8 cellular contexts compared by ENCODE assay signal in genomic region chr4:48015678-48016077, GRCh38. TPM values are rescaled to one million over a fixed set of nuclear protein-coding genes. Genes with fewer than 3 reads are reported as not detected.
A peak's percentile ranks its signal among the peaks of the same experiment; 100 is the strongest.
DNase-seq lines count a peak whose midpoint lies in the region; ATAC-seq and TF ChIP-seq lines count a peak whose summit lies in the region.
"Had no signal": no experiment of that assay in that cellular context is flagged by ENCODE, and none has a peak within 500 bp of the region (broad histone marks: within the 10 kb centered on the region; RNA-seq: fewer than 3 reads in every experiment).

No MANE protein-coding gene starts in this region.

- POLR2A ChIA-PET in activated B cell treated with CpG ODN at 0.5 μM for 24 hours (lab: Charles Lee), result interaction anchor here (0.6 kb wide), 1 partner anchor 242 kb away, joined by 3 read pairs; no protein-coding TSS in a partner anchor

- no peaks in the 10 kb centered on the region for H3K79me2 ChIP-seq in smooth muscle cell (ENCODE audit: low read depth)

- H3K27ac Mint-ChIP-seq in HFFc6, result no peak overlapping the region
- H3K27ac Mint-ChIP-seq in activated B cell treated with CpG ODN at 0.5 μM for 24 hours, result no peak overlapping the region

- H3K27me3 ChIP-seq in smooth muscle cell (ENCODE audit: low read depth), result no peaks in the 10 kb centered on the region

- no peaks in the 10 kb centered on the region for H3K36me3 ChIP-seq in smooth muscle cell (ENCODE audit: low read depth)

- TF ChIP-seq CTCF in HFFc6 (IDR thresholded peaks at IDR 0.05) (no peak), activated B cell treated with CpG ODN at 0.5 μM for 24 hours (IDR thresholded peaks at IDR 0.05) (no peak), smooth muscle cell (IDR thresholded peaks at IDR 0.05; ENCODE audit: borderline replicate concordance, insufficient read depth, poor library complexity, severe bottlenecking) (no peak)

- CTCF ChIA-PET in activated B cell treated with CpG ODN at 0.5 μM for 24 hours (lab: Charles Lee), result interaction anchor here (0.9 to 2.5 kb wide), 3 partner anchors 21 to 72 kb away, joined by 3 to 8 read pairs (median 3); no protein-coding TSS in a partner anchor

- H3K9me3 Mint-ChIP-seq in HFFc6 (no peaks in the 10 kb centered on the region), activated B cell treated with CpG ODN at 0.5 μM for 24 hours (no peaks in the 10 kb centered on the region)

- no peaks in the 10 kb centered on the region for H3K9me3 ChIP-seq in smooth muscle cell (replicated peaks; ENCODE audit: low read depth)

- peak overlapping the region; percentile 89 for H3K27ac ChIP-seq in smooth muscle cell (ENCODE audit: low read depth)

- no peak for DNase-seq in HFFc6
- no peak for DNase-seq in activated B cell treated with CpG ODN at 0.5 μM for 24 hours
- DNase-seq in smooth muscle cell (lab: John Stamatoyannopoulos, UW; ENCODE audit: unreplicated experiment), result no peak
- DNase-seq in NCI-H187 treated with DMSO at 0.1 percent for 48 hours (lab: John Stamatoyannopoulos, UW), result no peak
- DNase-seq in RKO (ENCODE audit: low spot score), result no peak
- DNase-seq: mesenchymal stem cell had no signal

- H4K20me1 ChIP-seq in smooth muscle cell (ENCODE audit: low read depth), result no peaks in the 10 kb centered on the region

- ATAC-seq in activated B cell treated with CpG ODN at 0.5 μM for 24 hours (ENCODE audit: low read depth), result no peak
- no peak for ATAC-seq in HG03095 (IDR thresholded peaks at IDR 0.05; ENCODE audit: unreplicated experiment)

- H3K4me3 ChIP-seq in iPS-11a (ENCODE audit: low read depth, low read length), result peak overlapping the region; percentile 88
- H3K4me3 ChIP-seq in smooth muscle cell, result peak overlapping the region; percentile 73

- intact Hi-C loops in activated B cell treated with CpG ODN at 0.5 μM for 24 hours (cut with micrococcal nuclease), result loop anchor here (1.0 to 5.0 kb wide), 6 partner anchors 19 to 553 kb away; partner anchors contain the start of genes COMMD8 and SLAIN2

- no peaks in the 10 kb centered on the region for H3K36me3 Mint-ChIP-seq in HFFc6 (ENCODE audit: low read depth)
- H3K36me3 Mint-ChIP-seq in activated B cell treated with CpG ODN at 0.5 μM for 24 hours (ENCODE audit: low read depth), result no peaks in the 10 kb centered on the region

- no peaks in the 10 kb centered on the region for H3F3A ChIP-seq in smooth muscle cell (ENCODE audit: low read depth)

- H3K4me2 ChIP-seq in smooth muscle cell, result peak overlapping the region; percentile 91

- H3K4me1 Mint-ChIP-seq in HFFc6 (ENCODE audit: low read depth), result peaks cover 10% of the 10 kb centered on the region
- peaks cover 13% of the 10 kb centered on the region for H3K4me1 Mint-ChIP-seq in activated B cell treated with CpG ODN at 0.5 μM for 24 hours

- peaks cover 5% of the 10 kb centered on the region for H3K27me3 Mint-ChIP-seq in HFFc6 (ENCODE audit: insufficient read depth)
- H3K27me3 Mint-ChIP-seq in activated B cell treated with CpG ODN at 0.5 μM for 24 hours, result peaks cover 43% of the 10 kb centered on the region

- H3K4me3 Mint-ChIP-seq in HFFc6 (peak overlapping the region; percentile 86), activated B cell treated with CpG ODN at 0.5 μM for 24 hours (peak overlapping the region; percentile 83)

- peak overlapping the region; percentile 89 for H2AFZ ChIP-seq in smooth muscle cell (ENCODE audit: low read depth)

- peak overlapping the region; percentile 94 for H3K9ac ChIP-seq in smooth muscle cell (ENCODE audit: low read depth)

- H3K4me1 ChIP-seq in smooth muscle cell (ENCODE audit: low read depth), result no peaks in the 10 kb centered on the region

- WGBS in smooth muscle cell (ENCODE audit: low lambda C conversion rate), result 95% methylated on average over 5 of the region's 5 CpGs

RNA-seq across cellular contexts. Expression of gene CNGA1, which starts 0.8 kb away (rescaled TPM):
- total RNA-seq in HFFc6 (2021; fragmentation: NEBNext Ultra II Directional; extraction: Animal tissue kit (Norgen Biotek cat#: 25700)), result not detected
- not detected in 2 replicates for total RNA-seq in activated B cell treated with CpG ODN at 0.5 μM for 24 hours
- 0.31 TPM in 2 replicates for total RNA-seq in smooth muscle cell
- 0.69 and 1.0 TPM in 2 replicates for polyA plus RNA-seq in smooth muscle cell

RNA-seq across cellular contexts. Expression of gene NIPAL1, which starts 0.9 kb away (rescaled TPM):
- total RNA-seq in HFFc6 (2021; fragmentation: NEBNext Ultra II Directional; extraction: Animal tissue kit (Norgen Biotek cat#: 25700)), result 1 to 10 TPM in 1 of 6 experiments, under 1 TPM in 5; 0.22 to 1.3 (median 0.48) TPM
- 0.69 and 0.73 TPM in 2 replicates for total RNA-seq in activated B cell treated with CpG ODN at 0.5 μM for 24 hours
- 4.1 and 5.5 TPM in 2 replicates for total RNA-seq in smooth muscle cell
- polyA plus RNA-seq in smooth muscle cell, result 1.0 and 2.9 TPM in 2 replicates
